ENCODE assay signal across 17 cellular contexts in genomic region chr14:78455896-78456435, GRCh38.
A peak's percentile ranks its signal among the peaks of the same experiment; 100 is the strongest.
DNase-seq lines count a peak whose midpoint lies in the region; ATAC-seq, FAIRE-seq and TF ChIP-seq lines count a peak whose summit lies in the region.
"Had no signal": no experiment of that assay in that cellular context is flagged by ENCODE, and none has a peak within 500 bp of the region (broad histone marks: within the 10 kb centered on the region; RNA-seq: fewer than 3 reads in every experiment).

No MANE protein-coding gene starts in this region.

- H3K4me3 ChIP-seq in OCI-LY7 (ENCODE audit: low read depth, low read length, poor library complexity, severe bottlenecking) (peak overlapping the region; percentile 8), BE2C (ENCODE audit: low read depth, low read length) (no peak overlapping the region)
- H3K4me3 ChIP-seq: left lung had no signal

- CTCF ChIA-PET in OCI-LY7 (lab: Charles Lee; ENCODE audit: unreplicated experiment), result no interaction called here

- no peaks in the 10 kb centered on the region for H3K79me2 ChIP-seq in OCI-LY7 (ENCODE audit: insufficient read depth, low read depth, low read length)

- TF ChIP-seq POLR2A in GM12892 (IDR thresholded peaks at IDR 0.05; ENCODE audit: low read depth, low read length), result no peak

- FAIRE-seq in GM12892 (lab: Jason Lieb, UNC), result no peak

- no peak overlapping the region for H3K4me3 Mint-ChIP-seq in chondrocyte (ENCODE audit: unreplicated experiment)
- H3K4me3 Mint-ChIP-seq: B cell; effector memory CD8-positive, alpha-beta T cell; T-helper 2 cell treated with Interferon-gamma antibody and Interleukin-4, amounts not matched to agents 5 μg/mL and 100 μg/mL, for 36 hours had no signal

- H3K36me3 ChIP-seq in OCI-LY7 (ENCODE audit: insufficient read depth, low read length), result no peaks in the 10 kb centered on the region
- H3K36me3 ChIP-seq in BE2C, result no peaks in the 10 kb centered on the region
- H3K36me3 ChIP-seq: left lung had no signal

- ATAC-seq in GM19463 (IDR thresholded peaks at IDR 0.05; ENCODE audit: unreplicated experiment) (peak; percentile 71), HG03095 (IDR thresholded peaks at IDR 0.05; ENCODE audit: unreplicated experiment) (peak; percentile 67)
- ATAC-seq: effector memory CD8-positive, alpha-beta T cell; left lung; PC-3 had no signal

- no peaks in the 10 kb centered on the region for H3K4me1 Mint-ChIP-seq in chondrocyte (ENCODE audit: low read depth)
- H3K4me1 Mint-ChIP-seq: B cell had no signal

- peak overlapping the region; percentile 49; the same call in 1 of the 2 replicates for H2AFZ ChIP-seq in OCI-LY7 (ENCODE audit: low read length)

- H3K27ac Mint-ChIP-seq in chondrocyte (ENCODE audit: unreplicated experiment), result no peak overlapping the region
- H3K27ac Mint-ChIP-seq: B cell; effector memory CD8-positive, alpha-beta T cell; T-helper 2 cell treated with Interferon-gamma antibody and Interleukin-4, amounts not matched to agents 5 μg/mL and 100 μg/mL, for 36 hours had no signal

- H3K36me3 Mint-ChIP-seq in chondrocyte (ENCODE audit: low read depth), result no peaks in the 10 kb centered on the region

- peak overlapping the region; percentile 59 for H3K4me2 ChIP-seq in OCI-LY7 (ENCODE audit: low read length)

- POLR2A ChIA-PET in OCI-LY7 (lab: Charles Lee), result interaction anchor here (0.5 kb wide), 1 partner anchor 66 kb away, joined by 3 read pairs; no protein-coding TSS in a partner anchor

- BruUV-seq in OCI-LY7 (replicated peaks; lab: Mats Ljungman, UMichigan), result no TSS peak

- H3K9me3 ChIP-seq in OCI-LY7 (ENCODE audit: low read length) (no peaks in the 10 kb centered on the region), BE2C (no peaks in the 10 kb centered on the region)
- H3K9me3 ChIP-seq: left lung had no signal

- H3K27me3 ChIP-seq in BE2C, result no peaks in the 10 kb centered on the region
- H3K27me3 ChIP-seq: left lung had no signal

- no peaks in the 10 kb centered on the region for H4K20me1 ChIP-seq in OCI-LY7 (ENCODE audit: insufficient read depth, low read length)

- DNase-seq in GM12892 (ENCODE audit: insufficient read length), result peak; percentile 6
- DNase-seq in OCI-LY7 (ENCODE audit: low spot score), result peak; percentile 68
- no peak for DNase-seq in retina
- no peak for DNase-seq in chondrocyte (ENCODE audit: low spot score)
- DNase-seq in BE2C, result no peak
- DNase-seq in HUDEP-2 (lab: John Stamatoyannopoulos, UW; ENCODE audit: unreplicated experiment in 76 of 76), result no peak
- DNase-seq: activated CD8-positive, alpha-beta memory T cell treated with anti-CD3 and anti-CD28 coated beads, Interleukin-2, amount 50 U/mL, for 48 hours; effector memory CD8-positive, alpha-beta T cell; H7; left lung; NCI-H1436; PC-3; stimulated activated CD4-positive, alpha-beta T cell treated with anti-CD3 and anti-CD28 coated beads, Interleukin-2, amount 100 ng/mL, for 24 hours had no signal

- H3K9me2 ChIP-seq in OCI-LY7 (ENCODE audit: insufficient read depth, low read length), result no peaks in the 10 kb centered on the region

- TF ChIP-seq CTCF in OCI-LY7 (conservative IDR thresholded peaks at IDR 0.05; ENCODE audit: low read length) (no peak), chondrocyte (IDR thresholded peaks at IDR 0.05) (no peak), BE2C (IDR thresholded peaks at IDR 0.05; ENCODE audit: low read depth, low read length) (no peak)

- no peaks in the 10 kb centered on the region for H3K9me3 Mint-ChIP-seq in chondrocyte (ENCODE audit: low read depth)
- H3K9me3 Mint-ChIP-seq: T-helper 2 cell treated with Interferon-gamma antibody and Interleukin-4, amounts not matched to agents 5 μg/mL and 100 μg/mL, for 36 hours had no signal

- H3K27me3 Mint-ChIP-seq in chondrocyte (ENCODE audit: low read depth), result peaks cover 2% of the 10 kb centered on the region
- H3K27me3 Mint-ChIP-seq: B cell; effector memory CD8-positive, alpha-beta T cell had no signal

- H3K4me1 ChIP-seq in OCI-LY7 (ENCODE audit: insufficient read depth, low read length, poor library complexity, severe bottlenecking) (peaks cover 13% of the 10 kb centered on the region), BE2C (no peaks in the 10 kb centered on the region)
- H3K4me1 ChIP-seq: left lung had no signal

- H3K27ac ChIP-seq in OCI-LY7 (ENCODE audit: low read depth, low read length, poor library complexity, severe bottlenecking), result no peak overlapping the region
- H3K27ac ChIP-seq: left lung had no signal

- intact Hi-C loops in OCI-LY7 (cut with micrococcal nuclease; ENCODE audit: unreplicated experiment), result no loop called here

Comparison
In these comparisons a context has a peak if more than half of its experiments do, and no peak if none do; other contexts are left out.
1. DNase-seq: peak in GM12892 (single experiment) and OCI-LY7 (single experiment); none in retina (single experiment), chondrocyte (single experiment), BE2C (single experiment) and HUDEP-2 (0 of 76).